In genomic region chr7:76326646-76327233, GRCh38 we compare ENCODE assay signal across 16 cellular contexts. TPM values are rescaled to one million over a fixed set of nuclear protein-coding genes. Genes with fewer than 3 reads are reported as not detected.
DNase-seq lines count a peak whose midpoint lies in the region; ATAC-seq and TF ChIP-seq lines count a peak whose summit lies in the region.
"Had no signal": no experiment of that assay in that cellular context is flagged by ENCODE, and none has a peak within 500 bp of the region (broad histone marks: within the 10 kb centered on the region; RNA-seq: fewer than 3 reads in every experiment).

No MANE protein-coding gene starts in this region.

- intact Hi-C loops in Right ventricle myocardium superior (cut with DNase I), result no loop called here
- intact Hi-C loops in body of pancreas (cut with DNase I), result loop anchor here (5.0 kb wide), 1 partner anchor 39 kb away; no protein-coding TSS in a partner anchor
- intact Hi-C loops in A673 (cut with micrococcal nuclease; ENCODE audit: unreplicated experiment), result no loop called here

- no TSS peak for BruUV-seq in A673 (replicated peaks; lab: Mats Ljungman, UMichigan)

- 35 to 39% methylated on average over 5 of the region's 5 CpGs for WGBS in body of pancreas, 2 donors

- H3K9me3 ChIP-seq in right atrium auricular region (no peaks in the 10 kb centered on the region), body of pancreas (no peaks in the 10 kb centered on the region), A673 (ENCODE audit: low read depth, low read length, poor library complexity, severe bottlenecking) (no peaks in the 10 kb centered on the region)
- H3K9me3 ChIP-seq: SK-N-SH had no signal

- POLR2A ChIA-PET in A673 (lab: Charles Lee; ENCODE audit: low non-redundant PET), result no interaction called here

- peaks cover 7% of the 10 kb centered on the region for H3K36me3 Mint-ChIP-seq in glutamatergic neuron (ENCODE audit: unreplicated experiment)

- peaks cover 10% of the 10 kb centered on the region for H3K27me3 Mint-ChIP-seq in glutamatergic neuron (ENCODE audit: unreplicated experiment)
- H3K27me3 Mint-ChIP-seq: activated CD4-positive, alpha-beta memory T cell treated with anti-CD3 and anti-CD28 coated beads, Interleukin-2, amount 10 ng/mL, durations not matched to agents 7 days and 5 days had no signal

- DNase-seq in right atrium auricular region (ENCODE audit: low spot score) (no peak), Right ventricle myocardium superior (no peak), body of pancreas (no peak), glutamatergic neuron (no peak), NCI-H1092 treated with DMSO at 0.1 percent for 48 hours (lab: John Stamatoyannopoulos, UW) (no peak), A673 (ENCODE audit: low spot score) (no peak), DMS53 treated with DMSO at 0.1 percent for 48 hours (lab: John Stamatoyannopoulos, UW; ENCODE audit: unreplicated experiment) (no peak)
- DNase-seq in activated T-cell treated with anti-CD3 and anti-CD28 coated beads, Interleukin-2, amount 50 U/mL, for 48 hours, result no peak
- DNase-seq: activated CD4-positive, alpha-beta memory T cell treated with anti-CD3 and anti-CD28 coated beads, Interleukin-2, amount 10 ng/mL, durations not matched to agents 7 days and 5 days; endodermal cell; hippocampal formation; natural killer cell; NCI-H1105; stimulated activated CD4-positive, alpha-beta T cell treated with anti-CD3 and anti-CD28 coated beads, Interleukin-4, amount 100 ng/mL, for 4 hours had no signal

- peaks cover 0 to 67% of the 10 kb centered on the region in 2 donors for H3K4me1 ChIP-seq in right atrium auricular region
- peaks cover 27% of the 10 kb centered on the region for H3K4me1 ChIP-seq in body of pancreas
- H3K4me1 ChIP-seq in A673 (ENCODE audit: insufficient read depth, low read length, poor library complexity, severe bottlenecking), result no peaks in the 10 kb centered on the region

- H3K4me1 Mint-ChIP-seq in glutamatergic neuron (ENCODE audit: low read depth, unreplicated experiment), result peaks cover 34% of the 10 kb centered on the region

- peak overlapping the region; percentile 2 to 85 for H3K27ac ChIP-seq in right atrium auricular region
- H3K27ac ChIP-seq in body of pancreas, result peak overlapping the region in 3 of 4 donors; percentile 36 to 59 (median 58)
- no peak overlapping the region for H3K27ac ChIP-seq in A673 (ENCODE audit: low read depth, low read length, poor library complexity, severe bottlenecking)

- ATAC-seq in Right ventricle myocardium superior (ENCODE audit: poor library complexity) (no peak), body of pancreas (peak; percentile 78)
- ATAC-seq: stimulated activated effector memory CD8-positive, alpha-beta T cell treated with anti-CD3 and anti-CD28 coated beads, Interleukin-12 subunit alpha, Interleukin-12 subunit beta, amount 100 ng/mL, for 72 hours had no signal

- no peak overlapping the region for H3K4me3 ChIP-seq in right atrium auricular region
- no peak overlapping the region for H3K4me3 ChIP-seq in body of pancreas
- no peak overlapping the region for H3K4me3 ChIP-seq in A673 (ENCODE audit: low read depth, low read length, poor library complexity, severe bottlenecking)

- H3K27ac Mint-ChIP-seq in glutamatergic neuron (ENCODE audit: unreplicated experiment), result peak overlapping the region; percentile 19
- H3K27ac Mint-ChIP-seq: activated CD4-positive, alpha-beta memory T cell treated with anti-CD3 and anti-CD28 coated beads, Interleukin-2, amount 10 ng/mL, durations not matched to agents 7 days and 5 days; endodermal cell; natural killer cell had no signal

- peaks cover 25% of the 10 kb centered on the region for H3K9me3 Mint-ChIP-seq in glutamatergic neuron (ENCODE audit: unreplicated experiment)
- H3K9me3 Mint-ChIP-seq: activated CD4-positive, alpha-beta memory T cell treated with anti-CD3 and anti-CD28 coated beads, Interleukin-2, amount 10 ng/mL, durations not matched to agents 7 days and 5 days; endodermal cell; natural killer cell; stimulated activated effector memory CD8-positive, alpha-beta T cell treated with anti-CD3 and anti-CD28 coated beads, Interleukin-12 subunit alpha, Interleukin-12 subunit beta, amount 100 ng/mL, for 72 hours had no signal

- no peaks in the 10 kb centered on the region for H3K27me3 ChIP-seq in right atrium auricular region
- H3K27me3 ChIP-seq in body of pancreas, result no peaks in the 10 kb centered on the region
- H3K27me3 ChIP-seq in A673 (replicated peaks; ENCODE audit: insufficient read depth, low read depth, low read length, poor library complexity), result no peaks in the 10 kb centered on the region

- H3K36me3 ChIP-seq in right atrium auricular region, result peaks cover 49% of the 10 kb centered on the region
- peaks cover 0 to 12% of the 10 kb centered on the region in 2 donors for H3K36me3 ChIP-seq in body of pancreas (replicated peaks in 1 of 2; ENCODE audit: insufficient read depth in 1 of 2, low read depth in 2 of 2)
- peaks cover 55% of the 10 kb centered on the region for H3K36me3 ChIP-seq in A673 (ENCODE audit: insufficient read depth, low read length, poor library complexity, severe bottlenecking)

- CTCF ChIA-PET in A673 (lab: Charles Lee), result no interaction called here

- no peak for TF ChIP-seq CTCF in right atrium auricular region (IDR thresholded peaks at IDR 0.05)
- TF ChIP-seq CTCF in body of pancreas (IDR thresholded peaks at IDR 0.05), result no peak
- TF ChIP-seq CTCF in glutamatergic neuron (IDR thresholded peaks at IDR 0.05; ENCODE audit: partially characterized antibody, unreplicated experiment), result no peak
- no peak for TF ChIP-seq CTCF in A673 (conservative IDR thresholded peaks at IDR 0.05; ENCODE audit: low read depth, low read length)

- no peak for TF ChIP-seq POLR2A in body of pancreas (IDR thresholded peaks at IDR 0.05)

- no peak overlapping the region for H3K4me3 Mint-ChIP-seq in glutamatergic neuron (ENCODE audit: unreplicated experiment)
- H3K4me3 Mint-ChIP-seq: activated CD4-positive, alpha-beta memory T cell treated with anti-CD3 and anti-CD28 coated beads, Interleukin-2, amount 10 ng/mL, durations not matched to agents 7 days and 5 days; endodermal cell; natural killer cell; stimulated activated effector memory CD8-positive, alpha-beta T cell treated with anti-CD3 and anti-CD28 coated beads, Interleukin-12 subunit alpha, Interleukin-12 subunit beta, amount 100 ng/mL, for 72 hours had no signal

RNA-seq across cellular contexts. Expression of gene HSPB1, which starts 24.3 kb away (rescaled TPM):
- total RNA-seq in right atrium auricular region (1,000 to 10,000 TPM; 1,006 to 1,433 TPM), Right ventricle myocardium superior (2,459 TPM), body of pancreas (100 to 1,000 TPM; 367 to 445 TPM), glutamatergic neuron (ENCODE audit: unreplicated experiment) (50.4 TPM), A673 (2021) (354 and 375 TPM in 2 replicates)

RNA-seq across cellular contexts. Expression of gene YWHAG, which starts 32.1 kb away (rescaled TPM):
- total RNA-seq in right atrium auricular region (100 to 1,000 TPM; 132 to 153 TPM), Right ventricle myocardium superior (219 TPM), body of pancreas (10 to 100 TPM; 24.1 to 60.0 TPM), glutamatergic neuron (ENCODE audit: unreplicated experiment) (650 TPM), A673 (2021) (222 and 249 TPM in 2 replicates)
